Comparison of ENCODE assay signal across 10 cellular contexts in the genomic region with DNA sequence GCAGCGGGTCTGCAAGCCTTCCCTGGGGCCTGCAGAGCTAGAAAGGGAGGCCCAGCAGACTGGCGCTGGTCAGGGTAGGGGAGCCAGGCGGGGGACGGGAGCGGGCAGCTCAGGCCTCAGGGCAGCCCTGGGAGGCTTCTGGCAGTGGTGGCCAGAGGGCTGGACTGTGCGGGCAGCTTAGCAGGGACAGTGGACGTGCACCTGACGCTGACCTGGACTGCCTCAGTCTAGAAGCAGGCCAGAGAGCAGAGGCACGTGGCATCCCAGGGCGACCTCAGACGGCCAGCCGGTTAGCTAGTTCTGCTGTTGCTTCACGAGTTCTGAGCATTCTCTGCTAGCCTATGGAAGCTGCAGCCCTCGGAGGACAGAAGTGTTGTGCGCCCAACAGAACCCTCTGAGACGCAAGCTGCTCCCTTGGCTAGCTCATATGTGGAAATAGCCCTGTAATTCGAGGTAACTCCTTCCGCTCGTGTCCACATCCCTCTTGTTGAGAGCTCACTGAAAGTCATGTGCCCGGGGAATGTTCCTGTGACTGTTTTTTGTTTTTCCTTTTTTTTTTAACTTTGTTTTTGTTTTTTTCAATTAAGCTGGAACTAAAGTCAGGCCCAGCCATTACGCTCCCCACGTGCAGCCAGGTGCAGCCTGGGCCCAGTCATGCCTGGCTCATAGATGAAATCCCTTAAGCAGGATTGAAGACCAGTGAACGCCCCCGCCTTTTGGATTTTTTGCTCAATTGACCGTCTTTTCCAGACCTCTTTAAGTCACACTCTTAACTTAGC. TPM values are rescaled to one million over a fixed set of nuclear protein-coding genes. Genes with fewer than 3 reads are reported as not detected.
A peak's percentile ranks its signal among the peaks of the same experiment; 100 is the strongest.
DNase-seq lines count a peak whose midpoint lies in the region; ATAC-seq, FAIRE-seq and TF ChIP-seq lines count a peak whose summit lies in the region.
"Had no signal": no experiment of that assay in that cellular context is flagged by ENCODE, and none has a peak within 500 bp of the region (broad histone marks: within the 10 kb centered on the region; RNA-seq: fewer than 3 reads in every experiment).

No MANE protein-coding gene starts in this region.

- H3K36me3 ChIP-seq in Peyer's patch (peaks cover 0 to 44% (median 0%) of the 10 kb centered on the region in 3 donors), endothelial cell of umbilical vein (ENCODE audit: control insufficient read depth in 2 of 2, extremely low read depth in 1 of 2, insufficient read depth in 2 of 2, low read length in 2 of 2) (peaks cover 23 to 34% of the 10 kb centered on the region in 2 experiments), psoas muscle (ENCODE audit: insufficient read depth in 1 of 2, low read depth in 1 of 2) (peaks cover 8 to 64% of the 10 kb centered on the region in 2 donors)

- H3K9me1 ChIP-seq in endothelial cell of umbilical vein (replicated peaks; ENCODE audit: control insufficient read depth, extremely low read depth, insufficient read depth, low read length): no peaks in the 10 kb centered on the region

- no peak overlapping the region for H3K4me2 ChIP-seq in endothelial cell of umbilical vein (ENCODE audit: insufficient read depth, low read length)

- no TSS peak for BruUV-seq in endothelial cell of umbilical vein (replicated peaks; lab: Mats Ljungman, UMichigan)

- intact Hi-C loops in endothelial cell of umbilical vein (cut with micrococcal nuclease) (no loop called here), psoas muscle (cut with DNase I) (loop anchor here in 1 of 2 donors (10.0 kb wide), 1 partner anchor 141 kb away; no protein-coding TSS in a partner anchor)

- dilution Hi-C loops in endothelial cell of umbilical vein (cut with MboI; ENCODE audit: extremely low pct_ligation_motif_present, low sequenced_read_pairs): no loop called here

- no peak overlapping the region for H3K4me3 ChIP-seq in GM12865 (ENCODE audit: low read depth, low read length)
- H3K4me3 ChIP-seq in Peyer's patch: no peak overlapping the region
- H3K4me3 ChIP-seq in endothelial cell of umbilical vein (replicated peaks in 1 of 3; ENCODE audit: insufficient read depth in 1 of 3, low read depth in 1 of 3, low read length in 3 of 3): no peak overlapping the region
- H3K4me3 ChIP-seq in psoas muscle: peak overlapping the region; percentile 87

- TF ChIP-seq POLR2A in Peyer's patch (IDR thresholded peaks at IDR 0.05) (no peak), endothelial cell of umbilical vein (IDR thresholded peaks at IDR 0.05; ENCODE audit: low read depth, low read length) (peak; percentile 26)

- no peak overlapping the region for H2AFZ ChIP-seq in endothelial cell of umbilical vein (ENCODE audit: low read depth, low read length)

- CTCF ChIA-PET in endothelial cell of umbilical vein (lab: Charles Lee): interaction anchor here (3.9 kb wide), 1 partner anchor 29 kb away, joined by 42 read pairs; no protein-coding TSS in a partner anchor

- H3K27me3 ChIP-seq in Peyer's patch (no peaks in the 10 kb centered on the region), endothelial cell of umbilical vein (ENCODE audit: control insufficient read depth in 2 of 2, insufficient read depth in 2 of 2, low read length in 2 of 2) (no peaks in the 10 kb centered on the region), psoas muscle (ENCODE audit: insufficient read depth in 3 of 3, low read length in 2 of 3) (no peaks in the 10 kb centered on the region)

- peak in 1 of 4 donors; percentile 7 for ATAC-seq in psoas muscle

- TF ChIP-seq CTCF in GM12865 (IDR thresholded peaks at IDR 0.05; ENCODE audit: insufficient read depth, low read depth, low read length, missing control alignments): no peak
- TF ChIP-seq CTCF in Peyer's patch (IDR thresholded peaks at IDR 0.05): no peak
- no peak for TF ChIP-seq CTCF in endothelial cell of umbilical vein (IDR thresholded peaks at IDR 0.05; ENCODE audit: extremely low read depth in 1 of 2, insufficient read depth in 1 of 2, low read depth in 1 of 2, low read length in 2 of 2)
- TF ChIP-seq CTCF in psoas muscle (IDR thresholded peaks at IDR 0.05): no peak

- H3K27ac ChIP-seq in Peyer's patch (peak overlapping the region in 3 of 4 donors; percentile 23 to 99 (median 98)), endothelial cell of umbilical vein (ENCODE audit: insufficient read depth, low read depth, low read length) (no peak overlapping the region), psoas muscle (peak overlapping the region; percentile 99)

- H3K9ac ChIP-seq in endothelial cell of umbilical vein (replicated peaks; ENCODE audit: extremely low read depth, insufficient read depth, low read length): no peak overlapping the region

- H3K4me1 ChIP-seq in Peyer's patch: peaks cover 2 to 71% (median 52%) of the 10 kb centered on the region in 4 donors
- H3K4me1 ChIP-seq in endothelial cell of umbilical vein (ENCODE audit: control insufficient read depth, extremely low read depth, insufficient read depth, low read length): peaks cover 39% of the 10 kb centered on the region
- H3K4me1 ChIP-seq in psoas muscle: peaks cover 62% of the 10 kb centered on the region

- no peaks in the 10 kb centered on the region for H3K9me3 ChIP-seq in Peyer's patch
- no peaks in the 10 kb centered on the region for H3K9me3 ChIP-seq in endothelial cell of umbilical vein (replicated peaks; ENCODE audit: control insufficient read depth, insufficient read depth, low read length)
- H3K9me3 ChIP-seq in psoas muscle: no peaks in the 10 kb centered on the region

- DNase-seq in GM12865 (ENCODE audit: low read depth): peak; percentile 34
- DNase-seq in Peyer's patch: no peak
- DNase-seq in endothelial cell of umbilical vein (ENCODE audit: low read depth, low spot score): no peak
- peak in 1 of 2 donors; percentile 73 for DNase-seq in psoas muscle
- no peak for DNase-seq in GDM1 (lab: John Stamatoyannopoulos, UW)
- DNase-seq in NCI-H1417 treated with DMSO at 0.1 percent for 48 hours (lab: John Stamatoyannopoulos, UW): no peak
- DNase-seq in NCI-H2171 (lab: John Stamatoyannopoulos, UW): no peak
- DNase-seq in hippocampal formation (lab: John Stamatoyannopoulos, UW): no peak
- DNase-seq: stimulated activated CD4-positive, alpha-beta T cell treated with anti-CD3 and anti-CD28 coated beads, Interleukin-4, amount 100 ng/mL, for 1 hour had no signal

- no peaks in the 10 kb centered on the region for H4K20me1 ChIP-seq in endothelial cell of umbilical vein (replicated peaks; ENCODE audit: control insufficient read depth, extremely low read depth, insufficient read depth, low read length)

- POLR2A ChIA-PET in endothelial cell of umbilical vein (lab: Charles Lee): interaction anchor here (0.6 kb wide), 1 partner anchor 21 kb away, joined by 5 read pairs; no protein-coding TSS in a partner anchor

- WGBS in psoas muscle, 3 donors: 38 to 62% (median 53%) methylated on average over 24 to 25 of the region's 25 CpGs

- H3K79me2 ChIP-seq in endothelial cell of umbilical vein (ENCODE audit: control insufficient read depth, insufficient read depth, low read length): peaks cover 48% of the 10 kb centered on the region

- no peak for FAIRE-seq in endothelial cell of umbilical vein (lab: Jason Lieb, UNC)
- FAIRE-seq: HTR-8/SVneo had no signal

RNA-seq across cellular contexts. Expression of a gene that starts 1.9 kb away (rescaled TPM):
- total RNA-seq in Peyer's patch (10 to 100 TPM; 39.6 to 87.7 (median 80.0) TPM), endothelial cell of umbilical vein (46.7 and 47.5 TPM in 2 replicates), psoas muscle (10 to 100 TPM in 3 of 4 donors, 1 to 10 TPM in 1; 9.0 to 18.1 (median 14.0) TPM)
- polyA plus RNA-seq in endothelial cell of umbilical vein (83.9 and 127 TPM in 2 replicates), psoas muscle (10 to 100 TPM; 21.8 to 88.8 (median 47.6) TPM)
- polyA plus RNA-seq in endothelial cell of umbilical vein (2011; cell fraction: cytosol; rRNA removed): 45.5 and 62.4 TPM in 2 replicates
- 22.4 and 27.0 TPM in 2 replicates for polyA plus RNA-seq in endothelial cell of umbilical vein (2011; cell fraction: nucleus; rRNA removed)
- polyA plus RNA-seq in endothelial cell of umbilical vein (2012): 36.7 and 43.6 TPM in 2 replicates
- polyA minus RNA-seq in endothelial cell of umbilical vein: 10.6 and 15.2 TPM in 2 replicates
- 70.9 TPM for polyA minus RNA-seq in endothelial cell of umbilical vein (2011; cell fraction: cytosol; rRNA and poly(A)+ RNA removed)
- polyA minus RNA-seq in endothelial cell of umbilical vein (2011; cell fraction: nucleus; rRNA and poly(A)+ RNA removed): 5.8 and 8.0 TPM in 2 replicates

RNA-seq across cellular contexts. Expression of a gene that starts 4.3 kb away (rescaled TPM):
- total RNA-seq in Peyer's patch (100 to 1,000 TPM; 258 to 623 (median 458) TPM), endothelial cell of umbilical vein (225 and 229 TPM in 2 replicates), psoas muscle (100 to 1,000 TPM; 137 to 591 (median 245) TPM)
- polyA plus RNA-seq in endothelial cell of umbilical vein (267 and 439 TPM in 2 replicates), psoas muscle (100 to 1,000 TPM; 249 to 321 (median 317) TPM)
- polyA plus RNA-seq in endothelial cell of umbilical vein (2011; cell fraction: cytosol; rRNA removed): 345 and 381 TPM in 2 replicates
- polyA plus RNA-seq in endothelial cell of umbilical vein (2011; cell fraction: nucleus; rRNA removed): 851 and 1,301 TPM in 2 replicates
- 199 and 231 TPM in 2 replicates for polyA plus RNA-seq in endothelial cell of umbilical vein (2012)
- polyA minus RNA-seq in endothelial cell of umbilical vein: 136 and 186 TPM in 2 replicates
- polyA minus RNA-seq in endothelial cell of umbilical vein (2011; cell fraction: cytosol; rRNA and poly(A)+ RNA removed): 43.9 TPM
- polyA minus RNA-seq in endothelial cell of umbilical vein (2011; cell fraction: nucleus; rRNA and poly(A)+ RNA removed): 105 and 121 TPM in 2 replicates

RNA-seq across cellular contexts. Expression of a gene that starts 12.2 kb away (rescaled TPM):
- total RNA-seq in Peyer's patch: 10 to 100 TPM; 21.5 to 34.1 (median 32.3) TPM
- 1.1 and 2.5 TPM in 2 replicates for total RNA-seq in endothelial cell of umbilical vein
- polyA plus RNA-seq in endothelial cell of umbilical vein: 0.52 and 0.99 TPM in 2 replicates
- polyA plus RNA-seq in endothelial cell of umbilical vein (2011; cell fraction: cytosol; rRNA removed): 0.31 and 0.58 TPM in 2 replicates
- 0.36 and 0.42 TPM in 2 replicates for polyA plus RNA-seq in endothelial cell of umbilical vein (2011; cell fraction: nucleus; rRNA removed)
- polyA plus RNA-seq in endothelial cell of umbilical vein (2012): 0.44 and 1.2 TPM in 2 replicates
- not detected in 2 replicates for polyA minus RNA-seq in endothelial cell of umbilical vein
- 2.5 TPM for polyA minus RNA-seq in endothelial cell of umbilical vein (2011; cell fraction: cytosol; rRNA and poly(A)+ RNA removed)
- polyA minus RNA-seq in endothelial cell of umbilical vein (2011; cell fraction: nucleus; rRNA and poly(A)+ RNA removed): not detected in 2 replicates
- not detected for total RNA-seq in psoas muscle
- not detected for polyA plus RNA-seq in psoas muscle

RNA-seq across cellular contexts. Expression of a gene that starts 25.1 kb away (rescaled TPM):
- total RNA-seq in Peyer's patch (100 to 1,000 TPM in 1 of 4 donors, 10 to 100 TPM in 3; 34.7 to 205 (median 98.9) TPM), endothelial cell of umbilical vein (85.9 and 107 TPM in 2 replicates), psoas muscle (100 to 1,000 TPM in 3 of 4 donors, 10 to 100 TPM in 1; 84.7 to 331 (median 217) TPM)
- polyA plus RNA-seq in endothelial cell of umbilical vein (20.0 and 23.6 TPM in 2 replicates), psoas muscle (100 to 1,000 TPM in 1 of 3 donors, 10 to 100 TPM in 2; 29.2 to 147 (median 36.4) TPM)
- 8.3 and 13.6 TPM in 2 replicates for polyA plus RNA-seq in endothelial cell of umbilical vein (2011; cell fraction: cytosol; rRNA removed)
- polyA plus RNA-seq in endothelial cell of umbilical vein (2011; cell fraction: nucleus; rRNA removed): 26.3 and 27.8 TPM in 2 replicates
- 16.1 and 27.1 TPM in 2 replicates for polyA plus RNA-seq in endothelial cell of umbilical vein (2012)
- polyA minus RNA-seq in endothelial cell of umbilical vein: 13.6 and 16.8 TPM in 2 replicates
- 34.1 TPM for polyA minus RNA-seq in endothelial cell of umbilical vein (2011; cell fraction: cytosol; rRNA and poly(A)+ RNA removed)
- 10.2 and 42.0 TPM in 2 replicates for polyA minus RNA-seq in endothelial cell of umbilical vein (2011; cell fraction: nucleus; rRNA and poly(A)+ RNA removed)

RNA-seq across cellular contexts. Expression of a gene that starts 31.9 kb away (rescaled TPM):
- total RNA-seq in Peyer's patch (100 to 1,000 TPM in 3 of 4 donors, 10 to 100 TPM in 1; 88.3 to 299 (median 206) TPM), endothelial cell of umbilical vein (190 and 192 TPM in 2 replicates), psoas muscle (100 to 1,000 TPM; 362 to 759 (median 472) TPM)
- polyA plus RNA-seq in endothelial cell of umbilical vein (167 and 236 TPM in 2 replicates), psoas muscle (100 to 1,000 TPM; 310 to 858 (median 690) TPM)
- 55.6 and 104 TPM in 2 replicates for polyA plus RNA-seq in endothelial cell of umbilical vein (2011; cell fraction: cytosol; rRNA removed)
- 31.6 and 37.8 TPM in 2 replicates for polyA plus RNA-seq in endothelial cell of umbilical vein (2011; cell fraction: nucleus; rRNA removed)
- 93.2 and 184 TPM in 2 replicates for polyA plus RNA-seq in endothelial cell of umbilical vein (2012)
- polyA minus RNA-seq in endothelial cell of umbilical vein: 27.5 and 56.7 TPM in 2 replicates
- 231 TPM for polyA minus RNA-seq in endothelial cell of umbilical vein (2011; cell fraction: cytosol; rRNA and poly(A)+ RNA removed)
- 9.3 and 13.8 TPM in 2 replicates for polyA minus RNA-seq in endothelial cell of umbilical vein (2011; cell fraction: nucleus; rRNA and poly(A)+ RNA removed)
